In the genomic region with DNA sequence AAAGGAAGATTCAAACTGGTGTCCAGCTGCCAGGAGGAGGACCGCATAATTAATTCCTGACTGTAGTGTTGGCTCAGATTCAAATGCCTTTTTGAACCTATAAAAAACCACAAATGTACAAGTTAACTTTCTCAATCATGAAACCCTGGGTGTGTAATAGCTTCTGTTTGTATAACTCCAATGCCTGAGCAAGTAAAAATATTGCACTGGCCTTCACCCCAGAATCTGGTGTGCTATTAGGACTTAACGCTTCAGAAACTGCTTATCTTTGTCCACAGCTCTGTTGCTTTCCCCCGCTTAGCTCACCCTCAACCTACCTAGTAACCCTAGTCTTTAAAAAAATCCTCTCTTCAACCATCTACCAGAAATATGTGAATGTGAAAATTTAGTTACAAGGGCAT, we compare ENCODE assay signal across 11 cellular contexts.
DNase-seq lines count a peak whose midpoint lies in the region; ATAC-seq, FAIRE-seq and TF ChIP-seq lines count a peak whose summit lies in the region.
"Had no signal": no experiment of that assay in that cellular context is flagged by ENCODE, and none has a peak within 500 bp of the region (broad histone marks: within the 10 kb centered on the region; RNA-seq: fewer than 3 reads in every experiment).

No MANE protein-coding gene starts in this region.

- no peaks in the 10 kb centered on the region for H3K36me3 ChIP-seq in bronchial epithelial cell (ENCODE audit: control insufficient read depth, insufficient read depth, low read length)
- no peaks in the 10 kb centered on the region for H3K36me3 ChIP-seq in right lobe of liver

- 24% methylated on average over 3 of the region's 3 CpGs for WGBS in right lobe of liver (ENCODE audit: insufficient coverage, low coverage, low lambda C conversion rate, missing lambda C conversion rate)

- TF ChIP-seq CTCF in bronchial epithelial cell (IDR thresholded peaks at IDR 0.05; ENCODE audit: insufficient read depth, low read length, severe bottlenecking): no peak
- no peak for TF ChIP-seq CTCF in right lobe of liver (IDR thresholded peaks at IDR 0.05)

- intact Hi-C loops in right lobe of liver (cut with DNase I): no loop called here

- H3K9me3 ChIP-seq in right lobe of liver: no peaks in the 10 kb centered on the region
- H3K9me3 ChIP-seq: thoracic aorta had no signal

- no peaks in the 10 kb centered on the region for H3K4me1 ChIP-seq in right lobe of liver

- H3K27me3 ChIP-seq in bronchial epithelial cell (ENCODE audit: control insufficient read depth, insufficient read depth, low read length) (no peaks in the 10 kb centered on the region), right lobe of liver (no peaks in the 10 kb centered on the region)

- H3K4me3 ChIP-seq in bronchial epithelial cell (ENCODE audit: low read depth, low read length) (no peak overlapping the region), right lobe of liver (peak overlapping the region in 1 of 3 donors; percentile 0)
- H3K4me3 ChIP-seq: thoracic aorta had no signal

- TF ChIP-seq POLR2A in right lobe of liver (IDR thresholded peaks at IDR 0.05): no peak

- ATAC-seq in right lobe of liver (peak; percentile 81 to 95 (median 93)), GM21723 (IDR thresholded peaks at IDR 0.05; ENCODE audit: unreplicated experiment) (no peak)

- FAIRE-seq in bronchial epithelial cell (lab: Jason Lieb, UNC): no peak

- peak overlapping the region in 1 of 3 donors; percentile 22 for H3K27ac ChIP-seq in right lobe of liver
- H3K27ac ChIP-seq: thoracic aorta had no signal

- DNase-seq in AG20443 (ENCODE audit: low spot score) (peak; percentile 53), M059J (ENCODE audit: low read depth) (peak; percentile 94), bronchial epithelial cell (ENCODE audit: low read depth) (peak; percentile 89), right lobe of liver (no peak), NCI-H2029 treated with DMSO at 0.1 percent for 48 hours (lab: John Stamatoyannopoulos, UW) (no peak), NCI-H82 (lab: John Stamatoyannopoulos, UW) (no peak), OCI-M1 (lab: John Stamatoyannopoulos, UW) (no peak)
- DNase-seq: H9, NCI-H510A treated with DMSO at 0.1 percent for 48 hours had no signal

Comparison
In these comparisons a context has a peak if more than half of its experiments do, and no peak if none do; other contexts are left out.
1. DNase-seq: peak in AG20443 (single experiment), M059J (single experiment) and bronchial epithelial cell (single experiment); none in right lobe of liver (0 of 3), NCI-H2029 treated with DMSO at 0.1 percent for 48 hours (single experiment), NCI-H82 (single experiment) and OCI-M1 (single experiment).